ENCODE assay signal across 8 cellular contexts in genomic region chr1:234979316-234980223, GRCh38.
DNase-seq lines count a peak whose midpoint lies in the region; ATAC-seq and TF ChIP-seq lines count a peak whose summit lies in the region.

No MANE protein-coding gene starts in this region.

- peak overlapping the region; percentile 96 for H2AK5ac ChIP-seq in mesenchymal stem cell (ENCODE audit: low read length, severe bottlenecking)

- H2AFZ ChIP-seq in mesenchymal stem cell (ENCODE audit: low read depth, low read length), result no peak overlapping the region

- H3K4me1 ChIP-seq in mesenchymal stem cell (ENCODE audit: control insufficient read depth, insufficient read depth, low read depth, low read length) (peaks cover 35% of the 10 kb centered on the region), transverse colon (peaks cover 53 to 77% (median 63%) of the 10 kb centered on the region in 4 donors)

- intact Hi-C loops in activated naive CD4-positive, alpha-beta T cell treated with anti-CD3 and anti-CD28 coated beads for 36 hours (cut with micrococcal nuclease), result loop anchor here (1.0 to 10.0 kb wide), 8 partner anchors 16 to 575 kb away; no protein-coding TSS in a partner anchor
- intact Hi-C loops in transverse colon (cut with DNase I; ENCODE audit: low total_unique reads), result loop anchor here (5.0 to 10.0 kb wide), 2 partner anchors 257 to 445 kb away; no protein-coding TSS in a partner anchor

- H3K27ac Mint-ChIP-seq in activated naive CD4-positive, alpha-beta T cell treated with anti-CD3 and anti-CD28 coated beads for 36 hours, result peak overlapping the region; percentile 97
- H3K27ac Mint-ChIP-seq in activated naive CD8-positive, alpha-beta T cell treated with anti-CD3 and anti-CD28 coated beads, Interleukin-2, amount 50 U/mL, for 24 hours, result peak overlapping the region; percentile 94

- H3K9me3 Mint-ChIP-seq in activated naive CD4-positive, alpha-beta T cell treated with anti-CD3 and anti-CD28 coated beads for 36 hours, result no peaks in the 10 kb centered on the region
- peaks cover 2% of the 10 kb centered on the region for H3K9me3 Mint-ChIP-seq in activated naive CD8-positive, alpha-beta T cell treated with anti-CD3 and anti-CD28 coated beads, Interleukin-2, amount 50 U/mL, for 24 hours

- H4K91ac ChIP-seq in mesenchymal stem cell (ENCODE audit: low read length), result peak overlapping the region; percentile 99

- ATAC-seq in activated naive CD8-positive, alpha-beta T cell treated with anti-CD3 and anti-CD28 coated beads, Interleukin-2, amount 50 U/mL, for 24 hours, result no peak
- ATAC-seq in GM21528 (IDR thresholded peaks at IDR 0.05; ENCODE audit: low FRiP score, unreplicated experiment), result no peak

- no peak overlapping the region for H3K4me2 ChIP-seq in mesenchymal stem cell (ENCODE audit: low read length, poor library complexity, severe bottlenecking)

- peak overlapping the region; percentile 87 to 92 for H3K18ac ChIP-seq in mesenchymal stem cell (ENCODE audit: low read depth in 1 of 2, low read length in 2 of 2)

- peak overlapping the region; percentile 49 for H2BK5ac ChIP-seq in mesenchymal stem cell (ENCODE audit: low read depth, low read length, poor library complexity, severe bottlenecking)

- peaks cover 63% of the 10 kb centered on the region for H3K4me1 Mint-ChIP-seq in activated naive CD4-positive, alpha-beta T cell treated with anti-CD3 and anti-CD28 coated beads for 36 hours (ENCODE audit: low read depth)
- H3K4me1 Mint-ChIP-seq in activated naive CD8-positive, alpha-beta T cell treated with anti-CD3 and anti-CD28 coated beads, Interleukin-2, amount 50 U/mL, for 24 hours, result peaks cover 91% of the 10 kb centered on the region

- H3K9me3 ChIP-seq in mesenchymal stem cell (ENCODE audit: control insufficient read depth, low read length) (no peaks in the 10 kb centered on the region), transverse colon (no peaks in the 10 kb centered on the region)

- WGBS in mesenchymal stem cell, result 86% methylated on average over 14 of the region's 14 CpGs
- 65 to 89% methylated on average over 4 to 14 of the region's 14 CpGs for WGBS in transverse colon (ENCODE audit: low coverage in 1 of 2), 2 donors

- CTCF ChIA-PET in activated naive CD4-positive, alpha-beta T cell treated with anti-CD3 and anti-CD28 coated beads for 36 hours (lab: Charles Lee), result interaction anchor here (1.1 to 1.9 kb wide), 6 partner anchors 9 to 368 kb away, joined by 3 to 7 read pairs (median 4); no protein-coding TSS in a partner anchor

- no peaks in the 10 kb centered on the region for H3K79me1 ChIP-seq in mesenchymal stem cell (replicated peaks; ENCODE audit: low read length, poor library complexity, severe bottlenecking)

- H3K27me3 Mint-ChIP-seq in activated naive CD4-positive, alpha-beta T cell treated with anti-CD3 and anti-CD28 coated beads for 36 hours (ENCODE audit: low read depth), result no peaks in the 10 kb centered on the region
- no peaks in the 10 kb centered on the region for H3K27me3 Mint-ChIP-seq in activated naive CD8-positive, alpha-beta T cell treated with anti-CD3 and anti-CD28 coated beads, Interleukin-2, amount 50 U/mL, for 24 hours

- peak overlapping the region; percentile 16 to 51 for H3K23ac ChIP-seq in mesenchymal stem cell (ENCODE audit: low read length in 2 of 2)

- H3K4ac ChIP-seq in mesenchymal stem cell (ENCODE audit: low read depth in 1 of 2, low read length in 2 of 2), result peak overlapping the region; percentile 89 to 99

- peak overlapping the region; percentile 80 for H3K9ac ChIP-seq in mesenchymal stem cell (ENCODE audit: low read length)

- peak overlapping the region; percentile 26 to 39 for H3K14ac ChIP-seq in mesenchymal stem cell (ENCODE audit: low read length in 2 of 2)

- no peak for TF ChIP-seq CTCF in transverse colon (IDR thresholded peaks at IDR 0.05)

- H3K27me3 ChIP-seq in mesenchymal stem cell (ENCODE audit: control insufficient read depth in 1 of 2, insufficient read depth in 1 of 2, low read length in 2 of 2), result no peaks in the 10 kb centered on the region
- no peaks in the 10 kb centered on the region for H3K27me3 ChIP-seq in transverse colon

- peak overlapping the region; percentile 82 for H2BK15ac ChIP-seq in mesenchymal stem cell (ENCODE audit: low read depth, poor library complexity, severe bottlenecking)

- peak overlapping the region; percentile 98 to 100 for H2BK12ac ChIP-seq in mesenchymal stem cell (ENCODE audit: low read length in 2 of 2)

- no peak for DNase-seq in activated naive CD4-positive, alpha-beta T cell treated with anti-CD3 and anti-CD28 coated beads for 36 hours
- no peak for DNase-seq in activated naive CD4-positive, alpha-beta T cell (lab: John Stamatoyannopoulos, UW)
- DNase-seq in activated naive CD8-positive, alpha-beta T cell treated with anti-CD3 and anti-CD28 coated beads, Interleukin-2, amount 50 U/mL, for 24 hours, result no peak
- no peak for DNase-seq in mesenchymal stem cell
- no peak for DNase-seq in transverse colon
- DNase-seq in glomerular visceral epithelial cell (ENCODE audit: extremely low spot score), result no peak
- no peak for DNase-seq in DMS79 treated with DMSO at 0.1 percent for 48 hours (lab: John Stamatoyannopoulos, UW)

- H3K4me3 ChIP-seq in mesenchymal stem cell (ENCODE audit: insufficient read depth in 1 of 2, low read depth in 1 of 2, low read length in 2 of 2), result peak overlapping the region in 1 of 2 experiments; percentile 32
- peak overlapping the region in 1 of 4 donors; percentile 17 for H3K4me3 ChIP-seq in transverse colon

- H4K8ac ChIP-seq in mesenchymal stem cell (ENCODE audit: low read length), result peak overlapping the region; percentile 95

- TF ChIP-seq POLR2A in transverse colon (IDR thresholded peaks at IDR 0.05), result no peak

- in situ Hi-C loops in transverse colon (cut with MboI; ENCODE audit: low pct_ligation_motif_present in 1 of 4, low pct_unique_long_range_greater_than_20kb in 1 of 4, low sequenced_read_pairs in 3 of 4), result loop anchor here in 3 of 4 donors (10.0 kb wide), 5 partner anchors 95 to 375 kb away; partner anchors contain the start of gene IRF2BP2 (in 1 of the 3)

- peak overlapping the region; percentile 79 for H3K4me3 Mint-ChIP-seq in activated naive CD4-positive, alpha-beta T cell treated with anti-CD3 and anti-CD28 coated beads for 36 hours
- peak overlapping the region; percentile 83 for H3K4me3 Mint-ChIP-seq in activated naive CD8-positive, alpha-beta T cell treated with anti-CD3 and anti-CD28 coated beads, Interleukin-2, amount 50 U/mL, for 24 hours

- peak overlapping the region; percentile 99 for H2BK120ac ChIP-seq in mesenchymal stem cell (ENCODE audit: low read depth, low read length)

- no peak for TF ChIP-seq EP300 in transverse colon (IDR thresholded peaks at IDR 0.05; ENCODE audit: low read depth)

- H3K27ac ChIP-seq in mesenchymal stem cell (ENCODE audit: low read length, poor library complexity, severe bottlenecking), result peak overlapping the region; percentile 92
- H3K27ac ChIP-seq in transverse colon, result peak overlapping the region; percentile 88 to 91 (median 88)

- peaks cover 1% of the 10 kb centered on the region for H3K36me3 Mint-ChIP-seq in activated naive CD4-positive, alpha-beta T cell treated with anti-CD3 and anti-CD28 coated beads for 36 hours (ENCODE audit: low read depth)
- peaks cover 1% of the 10 kb centered on the region for H3K36me3 Mint-ChIP-seq in activated naive CD8-positive, alpha-beta T cell treated with anti-CD3 and anti-CD28 coated beads, Interleukin-2, amount 50 U/mL, for 24 hours (ENCODE audit: low read depth)

- H3K36me3 ChIP-seq in mesenchymal stem cell (ENCODE audit: control insufficient read depth in 1 of 2, insufficient read depth in 2 of 2, low read depth in 1 of 2, low read length in 2 of 2) (no peaks in the 10 kb centered on the region), transverse colon (no peaks in the 10 kb centered on the region)
